In genomic region chr3:76369170-76369569, GRCh38 we compare ENCODE assay signal across 9 cellular contexts.
DNase-seq lines count a peak whose midpoint lies in the region; ATAC-seq, FAIRE-seq and TF ChIP-seq lines count a peak whose summit lies in the region.
"Had no signal": no experiment of that assay in that cellular context is flagged by ENCODE, and none has a peak within 500 bp of the region (broad histone marks: within the 10 kb centered on the region; RNA-seq: fewer than 3 reads in every experiment).

No MANE protein-coding gene starts in this region.

- no TSS peak for BruUV-seq in HepG2 (replicated peaks; lab: Mats Ljungman, UMichigan)

- H2AFZ ChIP-seq in HepG2 (ENCODE audit: low read length), result no peak overlapping the region
- no peak overlapping the region for H2AFZ ChIP-seq in OCI-LY1 (ENCODE audit: low read length)

- no peak for DNase-seq in HepG2 (ENCODE audit: low spot score)
- no peak for DNase-seq in right lobe of liver
- peak in 1 of 2 donors; percentile 45 for DNase-seq in foreskin keratinocyte
- peak; percentile 7 for DNase-seq in urothelium cell line (ENCODE audit: low spot score)
- DNase-seq in tibial nerve (ENCODE audit: low spot score in 2 of 2), result no peak
- no peak for DNase-seq in NCI-H2107 treated with DMSO at 0.1 percent for 48 hours (lab: John Stamatoyannopoulos, UW; ENCODE audit: unreplicated experiment)
- DNase-seq in activated CD4-positive, alpha-beta T cell treated with anti-CD3 and anti-CD28 coated beads for 48 hours, result no peak
- DNase-seq: cortex of kidney had no signal

- H3K9me2 ChIP-seq in OCI-LY1 (ENCODE audit: low read depth, low read length), result no peaks in the 10 kb centered on the region

- TF ChIP-seq EP300 in HepG2 (IDR thresholded peaks at IDR 0.05; ENCODE audit: low read depth in 2 of 2, low read length in 2 of 2), result no peak
- TF ChIP-seq EP300 in HepG2 (CRISPR knock-in tag; IDR thresholded peaks at IDR 0.05; ENCODE audit: borderline replicate concordance), result no peak
- no peak for TF ChIP-seq EP300 in tibial nerve (IDR thresholded peaks at IDR 0.05)

- H3K27me3 ChIP-seq in HepG2 (ENCODE audit: control insufficient read depth in 1 of 2, insufficient read depth in 2 of 2, low read length in 2 of 2), result no peaks in the 10 kb centered on the region
- no peaks in the 10 kb centered on the region for H3K27me3 ChIP-seq in right lobe of liver
- H3K27me3 ChIP-seq in OCI-LY1 (ENCODE audit: insufficient read depth, low read length), result no peaks in the 10 kb centered on the region
- no peaks in the 10 kb centered on the region for H3K27me3 ChIP-seq in foreskin keratinocyte
- H3K27me3 ChIP-seq in tibial nerve, result no peaks in the 10 kb centered on the region

- TF ChIP-seq POLR2A in HepG2 (IDR thresholded peaks at IDR 0.05; ENCODE audit: insufficient read depth in 1 of 2, low read depth in 2 of 2, low read length in 2 of 2), result no peak
- TF ChIP-seq POLR2A in right lobe of liver (IDR thresholded peaks at IDR 0.05), result no peak
- TF ChIP-seq POLR2A in tibial nerve (IDR thresholded peaks at IDR 0.05), result no peak

- H3K36me3 ChIP-seq in HepG2 (replicated peaks in 1 of 2; ENCODE audit: control insufficient read depth in 1 of 2, insufficient read depth in 2 of 2, low read length in 2 of 2), result no peaks in the 10 kb centered on the region
- H3K36me3 ChIP-seq in right lobe of liver, result no peaks in the 10 kb centered on the region
- H3K36me3 ChIP-seq in OCI-LY1 (ENCODE audit: insufficient read depth, low read length), result no peaks in the 10 kb centered on the region
- no peaks in the 10 kb centered on the region for H3K36me3 ChIP-seq in tibial nerve

- no peak for FAIRE-seq in HepG2 (lab: Jason Lieb, UNC)
- FAIRE-seq in urothelium cell line (lab: Jason Lieb, UNC), result no peak

- H3K79me2 ChIP-seq in HepG2 (ENCODE audit: insufficient read depth, low read length) (no peaks in the 10 kb centered on the region), OCI-LY1 (ENCODE audit: insufficient read depth, low read length) (no peaks in the 10 kb centered on the region)

- CTCF ChIA-PET in HepG2 (lab: Yijun Ruan, JAX; ENCODE audit: low intra/inter-chr PET ratio, low total read pairs), result no interaction called here

- ATAC-seq in HepG2 (peak; percentile 67), right lobe of liver (no peak), foreskin keratinocyte (peak; percentile 77)

- H3K27ac ChIP-seq in HepG2 (ENCODE audit: extremely low read length, insufficient read depth, low read length), result no peak overlapping the region
- H3K27ac ChIP-seq in right lobe of liver, result no peak overlapping the region
- H3K27ac ChIP-seq in OCI-LY1 (ENCODE audit: low read depth, low read length, poor library complexity, severe bottlenecking), result no peak overlapping the region
- no peak overlapping the region for H3K27ac ChIP-seq in foreskin keratinocyte
- no peak overlapping the region for H3K27ac ChIP-seq in tibial nerve

- no peak overlapping the region for H3K4me2 ChIP-seq in HepG2 (ENCODE audit: low read depth, low read length)
- H3K4me2 ChIP-seq in OCI-LY1 (ENCODE audit: low read length), result no peak overlapping the region

- no peaks in the 10 kb centered on the region for H3F3A ChIP-seq in OCI-LY1 (ENCODE audit: insufficient read depth, low read length)

- H3K9me3 ChIP-seq in HepG2 (ENCODE audit: low read length) (no peaks in the 10 kb centered on the region), right lobe of liver (no peaks in the 10 kb centered on the region), OCI-LY1 (ENCODE audit: low read length) (no peaks in the 10 kb centered on the region), tibial nerve (peaks cover 0 to 2% (median 0%) of the 10 kb centered on the region in 4 donors)

- POLR2A ChIA-PET in HepG2 (lab: Yijun Ruan, JAX), result no interaction called here

- intact Hi-C loops in HepG2 (cut with micrococcal nuclease; ENCODE audit: unreplicated experiment), result loop anchor here (1.0 kb wide), 1 partner anchor 201 kb away; no protein-coding TSS in a partner anchor
- intact Hi-C loops in right lobe of liver (cut with DNase I), result no loop called here

- no peaks in the 10 kb centered on the region for H3K4me1 ChIP-seq in HepG2 (ENCODE audit: insufficient read depth, low read length)
- no peaks in the 10 kb centered on the region for H3K4me1 ChIP-seq in right lobe of liver
- H3K4me1 ChIP-seq in OCI-LY1 (ENCODE audit: insufficient read depth, low read length, severe bottlenecking), result no peaks in the 10 kb centered on the region
- no peaks in the 10 kb centered on the region for H3K4me1 ChIP-seq in foreskin keratinocyte
- no peaks in the 10 kb centered on the region for H3K4me1 ChIP-seq in tibial nerve

- H3K4me3 ChIP-seq in HepG2 (replicated peaks in 1 of 3; ENCODE audit: insufficient read depth in 1 of 3, low read depth in 2 of 3, low read length in 3 of 3) (no peak overlapping the region), right lobe of liver (no peak overlapping the region), OCI-LY1 (ENCODE audit: low read depth, low read length, poor library complexity, severe bottlenecking) (no peak overlapping the region), tibial nerve (no peak overlapping the region)

- no peak for TF ChIP-seq RAD21 in HepG2 (CRISPR knock-in tag; IDR thresholded peaks at IDR 0.05)

- TF ChIP-seq CTCF in HepG2 (CRISPR knock-in tag; IDR thresholded peaks at IDR 0.05) (peak; percentile 12; the same call in 1 of the 2 replicates), right lobe of liver (IDR thresholded peaks at IDR 0.05) (no peak), OCI-LY1 (IDR thresholded peaks at IDR 0.05; ENCODE audit: low read length) (peak; percentile 33; the same call in 1 of the 2 replicates), foreskin keratinocyte (conservative IDR thresholded peaks at IDR 0.05) (peak; percentile 71), tibial nerve (IDR thresholded peaks at IDR 0.05) (no peak)

- WGBS in HepG2 (ENCODE audit: low lambda C conversion rate), result 0% methylated on average over 5 of the region's 5 CpGs
- WGBS in right lobe of liver (ENCODE audit: insufficient coverage, low coverage, low lambda C conversion rate, missing lambda C conversion rate), result 60% methylated on average over 5 of the region's 5 CpGs
- 60 to 65% methylated on average over 5 of the region's 5 CpGs for WGBS in tibial nerve, 2 donors

- H3K9ac ChIP-seq in HepG2 (ENCODE audit: insufficient read depth, low read depth, low read length), result no peak overlapping the region
- no peak overlapping the region for H3K9ac ChIP-seq in OCI-LY1 (ENCODE audit: low read length)

- H4K20me1 ChIP-seq in HepG2 (ENCODE audit: insufficient read depth, low read length) (no peaks in the 10 kb centered on the region), OCI-LY1 (ENCODE audit: insufficient read depth, low read length) (no peaks in the 10 kb centered on the region)

- in situ Hi-C loops in HepG2 (cut with HindIII; ENCODE audit: extremely low pct_ligation_motif_present, low pct_unique_long_range_greater_than_20kb), result no loop called here

TF ChIP-seq in HepG2, 621 proteins besides CTCF, POLR2A, EP300 and RAD21:
- peak; percentile 38 for TF ChIP-seq STAG1 (CRISPR knock-in tag; IDR thresholded peaks at IDR 0.05)
- TF ChIP-seq CEBPB (IDR thresholded peaks at IDR 0.05; ENCODE audit: borderline replicate concordance, low read depth, low read length), result no peak
- peak; percentile 33; the same call in 1 of the 2 replicates for TF ChIP-seq ATF7 (IDR thresholded peaks at IDR 0.05)
- no peak for TF ChIP-seq ATF7 (CRISPR knock-in tag; IDR thresholded peaks at IDR 0.05)

Comparison
In these comparisons a context has a peak if more than half of its experiments do, and no peak if none do; other contexts are left out.
1. ATAC-seq: peak in HepG2 (single experiment) and foreskin keratinocyte (single experiment); none in right lobe of liver (0 of 4).
2. CTCF ChIP-seq: peak in HepG2 (single experiment), OCI-LY1 (single experiment) and foreskin keratinocyte (single experiment); none in right lobe of liver (0 of 4) and tibial nerve (0 of 5).